Comparison of ENCODE assay signal across 15 cellular contexts in genomic region chr3:3038201-3038991, GRCh38.
DNase-seq lines count a peak whose midpoint lies in the region; ATAC-seq, FAIRE-seq and TF ChIP-seq lines count a peak whose summit lies in the region.
"Had no signal": no experiment of that assay in that cellular context is flagged by ENCODE, and none has a peak within 500 bp of the region (broad histone marks: within the 10 kb centered on the region; RNA-seq: fewer than 3 reads in every experiment).

No MANE protein-coding gene starts in this region.

- no peak for TF ChIP-seq CTCF in heart right ventricle (IDR thresholded peaks at IDR 0.05)
- no peak for TF ChIP-seq CTCF in right atrium auricular region (IDR thresholded peaks at IDR 0.05)
- no peak for TF ChIP-seq CTCF in RWPE1 (conservative IDR thresholded peaks at IDR 0.05; ENCODE audit: low read depth)

- DNase-seq in heart right ventricle (no peak), right atrium auricular region (ENCODE audit: low spot score) (no peak), RWPE1 (ENCODE audit: low spot score) (peak; percentile 8), kidney tubule cell (ENCODE audit: low spot score) (peak; percentile 30), urothelium cell line (ENCODE audit: low spot score) (peak; percentile 75), NCI-H510A (lab: John Stamatoyannopoulos, UW) (no peak), NCI-H2196 treated with DMSO at 0.1 percent for 48 hours (lab: John Stamatoyannopoulos, UW; ENCODE audit: unreplicated experiment) (no peak)
- DNase-seq: DMS53; immature natural killer cell; NCI-H748 treated with DMSO at 0.1 percent for 48 hours; Right ventricle myocardium superior; stimulated activated CD8-positive, alpha-beta memory T cell treated with anti-CD3 and anti-CD28 coated beads, Interleukin-4, amount 100 ng/mL, for 48 hours had no signal

- H3K4me3 ChIP-seq in heart right ventricle = peak overlapping the region in 1 of 10 donors; percentile 5
- H3K4me3 ChIP-seq in right atrium auricular region = no peak overlapping the region
- H3K4me3 ChIP-seq: uterus had no signal

- CTCF ChIA-PET in RWPE1 (lab: Yijun Ruan, JAX) = no interaction called here

- H3K27me3 ChIP-seq in heart right ventricle (peaks cover 0 to under 1% (median 0%) of the 10 kb centered on the region in 7 donors), right atrium auricular region (no peaks in the 10 kb centered on the region)
- H3K27me3 ChIP-seq: uterus had no signal

- ATAC-seq in heart right ventricle (peak in 6 of 8 donors; percentile 23 to 81 (median 58)), HG03280 (IDR thresholded peaks at IDR 0.05; ENCODE audit: unreplicated experiment) (no peak)

- H3K36me3 ChIP-seq in heart right ventricle (no peaks in the 10 kb centered on the region), right atrium auricular region (no peaks in the 10 kb centered on the region)
- H3K36me3 ChIP-seq: uterus had no signal

- FAIRE-seq in urothelium cell line (lab: Jason Lieb, UNC) = peak; percentile 5
- FAIRE-seq: TTC549 had no signal

- WGBS in heart right ventricle, 2 donors = 66 to 74% methylated on average over 25 of the region's 25 CpGs

- H3K9me3 ChIP-seq in heart right ventricle (no peaks in the 10 kb centered on the region), right atrium auricular region (no peaks in the 10 kb centered on the region)
- H3K9me3 ChIP-seq: uterus had no signal

- POLR2A ChIA-PET in RWPE1 (lab: Yijun Ruan, JAX; ENCODE audit: low non-redundant PET) = no interaction called here

- H3K27ac ChIP-seq in heart right ventricle (no peak overlapping the region), right atrium auricular region (no peak overlapping the region), RWPE1 (no peak overlapping the region)
- H3K27ac ChIP-seq: uterus had no signal

- H3K4me1 ChIP-seq in heart right ventricle (no peaks in the 10 kb centered on the region), right atrium auricular region (no peaks in the 10 kb centered on the region)
- H3K4me1 ChIP-seq: uterus had no signal

- intact Hi-C loops in heart right ventricle (cut with DNase I) = no loop called here

Comparison
In these comparisons a context has a peak if more than half of its experiments do, and no peak if none do; other contexts are left out.
1. DNase-seq: peak in RWPE1 (single experiment), kidney tubule cell (single experiment) and urothelium cell line (single experiment); none in heart right ventricle (0 of 2), right atrium auricular region (single experiment), NCI-H510A (single experiment) and NCI-H2196 treated with DMSO at 0.1 percent for 48 hours (single experiment).